In the genomic region with DNA sequence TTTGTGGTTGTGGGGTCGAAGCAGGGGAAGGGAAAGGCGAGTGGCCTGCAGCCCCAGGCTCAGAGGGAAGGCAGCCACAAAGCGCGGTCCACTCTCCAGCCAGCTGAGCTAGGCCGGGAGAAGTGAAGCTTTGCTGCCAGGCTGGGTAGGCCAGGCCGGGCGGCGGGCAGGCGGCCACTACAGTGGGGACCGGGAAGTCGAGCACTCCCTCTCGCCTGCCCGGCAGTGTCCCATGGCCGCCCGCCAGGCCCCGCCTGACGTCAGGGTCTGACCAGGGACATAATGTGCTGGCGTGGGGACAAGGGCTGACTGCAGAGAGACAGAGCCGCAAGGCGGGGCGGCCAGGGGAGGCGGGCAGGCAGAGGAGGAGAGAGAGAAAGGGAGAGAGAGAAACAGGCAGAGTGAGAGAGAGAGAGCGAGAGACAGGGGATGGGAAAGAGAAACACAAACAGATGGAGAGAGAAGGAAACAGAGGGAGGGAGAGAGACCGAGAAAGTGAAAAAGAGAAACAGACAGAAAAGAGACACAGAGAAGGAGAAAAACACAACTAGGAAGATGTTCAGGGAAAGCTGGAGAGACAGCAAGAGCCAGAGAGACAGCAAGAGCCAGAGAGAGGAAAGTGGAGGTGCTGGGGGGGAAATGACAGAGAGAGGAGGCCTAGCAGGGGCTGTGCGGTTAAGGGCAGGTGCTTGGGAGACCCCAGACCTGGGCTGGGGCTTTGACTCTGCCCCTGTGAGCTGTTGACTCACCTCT, we compare ENCODE assay signal across 8 cellular contexts.
DNase-seq lines count a peak whose midpoint lies in the region; ATAC-seq and TF ChIP-seq lines count a peak whose summit lies in the region.

No MANE protein-coding gene starts in this region.

- no peak overlapping the region for H4K5ac ChIP-seq in mesendoderm (ENCODE audit: low read length)

- H3K9me3 ChIP-seq in NT2/D1 (ENCODE audit: insufficient read depth, low read length), result no peaks in the 10 kb centered on the region
- H3K9me3 ChIP-seq in transverse colon, result no peaks in the 10 kb centered on the region

- no peak overlapping the region for H2BK15ac ChIP-seq in mesendoderm (replicated peaks; ENCODE audit: low read depth)

- ATAC-seq in GM19023 (IDR thresholded peaks at IDR 0.05; ENCODE audit: unreplicated experiment), result no peak
- no peak for ATAC-seq in HG03469 (IDR thresholded peaks at IDR 0.05; ENCODE audit: unreplicated experiment)

- H3K4me3 ChIP-seq in NT2/D1 (ENCODE audit: insufficient read length, low read depth), result no peak overlapping the region
- H3K4me3 ChIP-seq in dorsolateral prefrontal cortex, result peak overlapping the region in 22 of 59 donors; percentile 2 to 45 (median 20)
- H3K4me3 ChIP-seq in mesendoderm (ENCODE audit: low read length), result no peak overlapping the region
- H3K4me3 ChIP-seq in transverse colon, result no peak overlapping the region

- in situ Hi-C loops in transverse colon (cut with MboI; ENCODE audit: low pct_ligation_motif_present in 1 of 4, low pct_unique_long_range_greater_than_20kb in 1 of 4, low sequenced_read_pairs in 3 of 4), result no loop called here

- no peak overlapping the region for H3K23ac ChIP-seq in mesendoderm (ENCODE audit: low read length)

- no peak overlapping the region for H2BK5ac ChIP-seq in mesendoderm (ENCODE audit: low read length)

- peak; percentile 88 for TF ChIP-seq POLR2A in transverse colon (IDR thresholded peaks at IDR 0.05)

- H3K9ac ChIP-seq in NT2/D1 (ENCODE audit: insufficient read length, low read depth), result peak overlapping the region; percentile 17
- H3K9ac ChIP-seq in mesendoderm (ENCODE audit: low read length), result no peak overlapping the region

- H3K79me2 ChIP-seq in mesendoderm (ENCODE audit: control insufficient read depth, insufficient read depth, low read length), result no peaks in the 10 kb centered on the region

- no peak overlapping the region for H2BK120ac ChIP-seq in mesendoderm (ENCODE audit: low read depth, low read length)

- H3K4me2 ChIP-seq in mesendoderm (ENCODE audit: low read length), result no peak overlapping the region

- H2AK5ac ChIP-seq in mesendoderm (ENCODE audit: low read length), result no peak overlapping the region

- no peak overlapping the region for H3K4ac ChIP-seq in mesendoderm (ENCODE audit: low read depth, low read length)

- no peaks in the 10 kb centered on the region for H3K79me1 ChIP-seq in mesendoderm (ENCODE audit: low read length)

- H3K18ac ChIP-seq in mesendoderm (ENCODE audit: low read length), result no peak overlapping the region

- intact Hi-C loops in dorsolateral prefrontal cortex (cut with DNase I) (no loop called here), transverse colon (cut with DNase I; ENCODE audit: low total_unique reads) (loop anchor here (5.0 kb wide), 1 partner anchor 108 kb away; no protein-coding TSS in a partner anchor)

- DNase-seq in NT2/D1 (ENCODE audit: low read depth, low spot score) (no peak), dorsolateral prefrontal cortex (peak; percentile 59 to 98 (median 97)), mesendoderm (no peak), transverse colon (peak; percentile 98), NOMO-1 treated with dmso at 0.1 percent for 144 hours (lab: John Stamatoyannopoulos, UW; ENCODE audit: unreplicated experiment) (no peak), cerebellar nuclear complex (lab: John Stamatoyannopoulos, UW) (no peak)

- H3K36me3 ChIP-seq in NT2/D1 (ENCODE audit: insufficient read depth, insufficient read length, low read length), result no peaks in the 10 kb centered on the region
- no peaks in the 10 kb centered on the region for H3K36me3 ChIP-seq in mesendoderm (ENCODE audit: control insufficient read depth, insufficient read depth, low read length)
- no peaks in the 10 kb centered on the region for H3K36me3 ChIP-seq in transverse colon

- H3K27ac ChIP-seq in dorsolateral prefrontal cortex (peak overlapping the region; percentile 67 to 99 (median 96)), mesendoderm (ENCODE audit: low read depth, low read length) (no peak overlapping the region), transverse colon (peak overlapping the region; percentile 92 to 98 (median 96))

- H3K4me1 ChIP-seq in NT2/D1 (ENCODE audit: insufficient read depth, insufficient read length) (peaks cover 12% of the 10 kb centered on the region), mesendoderm (ENCODE audit: control insufficient read depth, low read depth, low read length) (peaks cover 5% of the 10 kb centered on the region), transverse colon (peaks cover 26 to 47% (median 39%) of the 10 kb centered on the region in 4 donors)

- no peak overlapping the region for H4K8ac ChIP-seq in mesendoderm (ENCODE audit: low read depth, low read length)

- TF ChIP-seq CTCF in dorsolateral prefrontal cortex (IDR thresholded peaks at IDR 0.05 in 54 of 56, conservative IDR thresholded peaks at IDR 0.05 in 2 of 56; ENCODE audit: low read depth in 1 of 56, partially characterized antibody in 56 of 56) (peak in 27 of 56 donors; percentile 5 to 40 (median 22)), transverse colon (IDR thresholded peaks at IDR 0.05) (peak in 2 of 5 experiments; percentile 1 to 7)

- WGBS in mesendoderm (ENCODE audit: extremely low coverage, insufficient coverage, low lambda C conversion rate), result no CpG with 5 or more reads among the region's 25 CpGs
- WGBS in transverse colon (ENCODE audit: low coverage in 1 of 2), 2 donors, result 31 to 60% methylated on average over 9 to 25 of the region's 25 CpGs

- H3K27me3 ChIP-seq in NT2/D1 (ENCODE audit: insufficient read depth, insufficient read length) (peaks cover 2% of the 10 kb centered on the region), dorsolateral prefrontal cortex (no peaks in the 10 kb centered on the region), mesendoderm (ENCODE audit: insufficient read depth, low read length, poor library complexity) (no peaks in the 10 kb centered on the region), transverse colon (no peaks in the 10 kb centered on the region)

- TF ChIP-seq EP300 in transverse colon (IDR thresholded peaks at IDR 0.05; ENCODE audit: low read depth), result peak; percentile 100

- peak overlapping the region; percentile 6 for H3K56ac ChIP-seq in mesendoderm (ENCODE audit: low read length)

Comparison
In these comparisons a context has a peak if more than half of its experiments do, and no peak if none do; other contexts are left out.
1. DNase-seq: peak in dorsolateral prefrontal cortex (10 of 10) and transverse colon (single experiment); none in NT2/D1 (single experiment), mesendoderm (single experiment), NOMO-1 treated with dmso at 0.1 percent for 144 hours (single experiment) and cerebellar nuclear complex (0 of 2).